9 cellular contexts compared by ENCODE assay signal in genomic region chr13:110047511-110047910, GRCh38.
DNase-seq lines count a peak whose midpoint lies in the region; ATAC-seq, FAIRE-seq and TF ChIP-seq lines count a peak whose summit lies in the region.
"Had no signal": no experiment of that assay in that cellular context is flagged by ENCODE, and none has a peak within 500 bp of the region (broad histone marks: within the 10 kb centered on the region; RNA-seq: fewer than 3 reads in every experiment).

No MANE protein-coding gene starts in this region.

- H3K4me1 ChIP-seq in astrocyte (ENCODE audit: insufficient read depth, low read length) = peaks cover 12% of the 10 kb centered on the region
- peaks cover 10% of the 10 kb centered on the region for H3K4me1 ChIP-seq in hepatocyte (ENCODE audit: insufficient read depth)

- DNase-seq in NCI-H2029 (lab: John Stamatoyannopoulos, UW) (peak; percentile 98), astrocyte (ENCODE audit: low read depth) (peak; percentile 99), hepatocyte (ENCODE audit: low spot score) (peak; percentile 49), type B pancreatic cell (ENCODE audit: extremely low spot score, unreplicated experiment) (no peak), GM12891 (ENCODE audit: insufficient read length, low spot score) (no peak)
- DNase-seq: amniotic stem cell had no signal

- H2AFZ ChIP-seq in astrocyte (ENCODE audit: low read depth, low read length) (peak overlapping the region; percentile 57), hepatocyte (no peak overlapping the region)

- no peak for ATAC-seq in HG02588 (IDR thresholded peaks at IDR 0.05; ENCODE audit: unreplicated experiment)
- no peak for ATAC-seq in HG02763 (IDR thresholded peaks at IDR 0.05; ENCODE audit: unreplicated experiment)
- no peak for ATAC-seq in HG03039 (IDR thresholded peaks at IDR 0.05; ENCODE audit: unreplicated experiment)

- H3K9me3 ChIP-seq in astrocyte (ENCODE audit: insufficient read depth, low read depth, low read length) (no peaks in the 10 kb centered on the region), hepatocyte (ENCODE audit: low read depth) (no peaks in the 10 kb centered on the region)

- H3K4me1 Mint-ChIP-seq in astrocyte (ENCODE audit: low read depth, unreplicated experiment) = peaks cover 9% of the 10 kb centered on the region
- H3K4me1 Mint-ChIP-seq in type B pancreatic cell (ENCODE audit: unreplicated experiment) = peaks cover 24% of the 10 kb centered on the region

- whole genome bisulfite sequencing in hepatocyte (ENCODE audit: low lambda C conversion rate, missing lambda C conversion rate) = 45% methylated on average over 7 of the region's 7 CpGs

- no peaks in the 10 kb centered on the region for H3K27me3 Mint-ChIP-seq in astrocyte (ENCODE audit: low read depth, unreplicated experiment)
- peaks cover 19% of the 10 kb centered on the region for H3K27me3 Mint-ChIP-seq in type B pancreatic cell

- H4K20me1 ChIP-seq in astrocyte (ENCODE audit: insufficient read depth, low read length) (no peaks in the 10 kb centered on the region), hepatocyte (ENCODE audit: insufficient read depth, poor library complexity, severe bottlenecking) (no peaks in the 10 kb centered on the region)

- FAIRE-seq in astrocyte (lab: Jason Lieb, UNC) (no peak), GM12891 (lab: Jason Lieb, UNC) (no peak)

- peak overlapping the region; percentile 51 for H3K4me2 ChIP-seq in astrocyte (ENCODE audit: low read length)
- peak overlapping the region; percentile 31 for H3K4me2 ChIP-seq in hepatocyte

- no peak overlapping the region for H3K27ac Mint-ChIP-seq in astrocyte (ENCODE audit: unreplicated experiment)
- H3K27ac Mint-ChIP-seq in type B pancreatic cell = no peak overlapping the region

- H3K79me2 ChIP-seq in astrocyte (ENCODE audit: insufficient read depth, low read length) (no peaks in the 10 kb centered on the region), hepatocyte (no peaks in the 10 kb centered on the region)

- H3K9me3 Mint-ChIP-seq in astrocyte (ENCODE audit: unreplicated experiment) (peaks cover 2% of the 10 kb centered on the region), type B pancreatic cell (no peaks in the 10 kb centered on the region)

- H3K27ac ChIP-seq in astrocyte (ENCODE audit: low read depth, low read length) (no peak overlapping the region), hepatocyte (peak overlapping the region; percentile 25)

- H3K36me3 ChIP-seq in astrocyte (ENCODE audit: insufficient read depth, low read length) (no peaks in the 10 kb centered on the region), hepatocyte (replicated peaks; ENCODE audit: insufficient read depth, low read depth) (no peaks in the 10 kb centered on the region)

- H3K4me3 ChIP-seq in astrocyte (ENCODE audit: insufficient read depth, low read depth, low read length) (no peak overlapping the region), hepatocyte (no peak overlapping the region)

- H3K9ac ChIP-seq in astrocyte (ENCODE audit: low read length) = no peak overlapping the region

- TF ChIP-seq CTCF in astrocyte (IDR thresholded peaks at IDR 0.05; ENCODE audit: insufficient read depth, low read depth, low read length) (no peak), hepatocyte (IDR thresholded peaks at IDR 0.05; ENCODE audit: poor library complexity) (no peak), type B pancreatic cell (conservative IDR thresholded peaks at IDR 0.05) (no peak)

- H3K27me3 ChIP-seq in astrocyte (ENCODE audit: insufficient read depth, low read length) (no peaks in the 10 kb centered on the region), hepatocyte (no peaks in the 10 kb centered on the region)

- TF ChIP-seq POLR2A in GM12891 (IDR thresholded peaks at IDR 0.05; ENCODE audit: low read depth, low read length) = no peak

- H3K36me3 Mint-ChIP-seq in astrocyte (ENCODE audit: low read depth, unreplicated experiment) = no peaks in the 10 kb centered on the region
- H3K36me3 Mint-ChIP-seq in type B pancreatic cell = no peaks in the 10 kb centered on the region

- no peaks in the 10 kb centered on the region for H3K9me2 ChIP-seq in hepatocyte (replicated peaks; ENCODE audit: insufficient read depth)

- H3K4me3 Mint-ChIP-seq in astrocyte (ENCODE audit: unreplicated experiment) (no peak overlapping the region), type B pancreatic cell (peak overlapping the region; percentile 10)

TF ChIP-seq in GM12891, 5 proteins besides CTCF, POLR2A, EP300 and RAD21:
- TF ChIP-seq PAX5 (IDR thresholded peaks at IDR 0.05; ENCODE audit: insufficient read depth, low read length, severe bottlenecking) = no peak
- no peak for TF ChIP-seq POLR2AphosphoS5 (IDR thresholded peaks at IDR 0.05; ENCODE audit: low read depth, low read length)
- no peak for TF ChIP-seq POU2F2 (IDR thresholded peaks at IDR 0.05; ENCODE audit: low read depth, low read length)
- no peak for TF ChIP-seq TAF1 (IDR thresholded peaks at IDR 0.05; ENCODE audit: low read depth, low read length)
- no peak for TF ChIP-seq SPI1 (IDR thresholded peaks at IDR 0.05; ENCODE audit: low read depth, low read length)

Comparison
In these comparisons a context has a peak if more than half of its experiments do, and no peak if none do; other contexts are left out.
1. DNase-seq: peak in NCI-H2029 (single experiment), astrocyte (single experiment) and hepatocyte (single experiment); none in type B pancreatic cell (single experiment) and GM12891 (single experiment).